Comparison of ENCODE assay signal across 21 cellular contexts in genomic region chr17:77509089-77509488, GRCh38.
DNase-seq lines count a peak whose midpoint lies in the region; ATAC-seq, FAIRE-seq and TF ChIP-seq lines count a peak whose summit lies in the region.
"Had no signal": no experiment of that assay in that cellular context is flagged by ENCODE, and none has a peak within 500 bp of the region (broad histone marks: within the 10 kb centered on the region; RNA-seq: fewer than 3 reads in every experiment).

No MANE protein-coding gene starts in this region.

- H3K79me2 ChIP-seq in HepG2 (ENCODE audit: insufficient read depth, low read length) (no peaks in the 10 kb centered on the region), astrocyte (ENCODE audit: insufficient read depth, low read length) (no peaks in the 10 kb centered on the region), H1 (ENCODE audit: control insufficient read depth in 1 of 2, insufficient read depth in 2 of 2, low read length in 2 of 2) (no peaks in the 10 kb centered on the region)

- no peak overlapping the region for H3K4ac ChIP-seq in H1 (replicated peaks; ENCODE audit: insufficient read length, low read depth, low read length)

- H3K4me1 Mint-ChIP-seq in astrocyte (ENCODE audit: low read depth, unreplicated experiment): peaks cover 5% of the 10 kb centered on the region
- H3K4me1 Mint-ChIP-seq: B cell had no signal

- no peaks in the 10 kb centered on the region for H3K27me3 Mint-ChIP-seq in astrocyte (ENCODE audit: low read depth, unreplicated experiment)
- H3K27me3 Mint-ChIP-seq: B cell; CD4-positive, alpha-beta T cell had no signal

- no peak overlapping the region for H3K27ac Mint-ChIP-seq in astrocyte (ENCODE audit: unreplicated experiment)
- H3K27ac Mint-ChIP-seq: B cell; CD4-positive, alpha-beta T cell; CD8-positive, alpha-beta T cell had no signal

- no peak overlapping the region for H3K14ac ChIP-seq in H1 (ENCODE audit: insufficient read length)

- CTCF ChIA-PET in HepG2 (lab: Yijun Ruan, JAX; ENCODE audit: low intra/inter-chr PET ratio, low total read pairs) (no interaction called here), H1 (lab: Charles Lee; ENCODE audit: partially characterized antibody) (interaction anchor here (1.0 kb wide), 1 partner anchor 32 kb away, joined by 3 read pairs; no protein-coding TSS in a partner anchor)

- WGBS in HepG2 (ENCODE audit: low lambda C conversion rate): 53% methylated on average over 2 of the region's 2 CpGs
- WGBS in right lobe of liver (ENCODE audit: insufficient coverage, low coverage, low lambda C conversion rate, missing lambda C conversion rate): 93% methylated on average over 2 of the region's 2 CpGs
- 91% methylated on average over 2 of the region's 2 CpGs; no CpG with 5 or more reads in 1 of the 2 experiments for WGBS in H1 (ENCODE audit: extremely low coverage in 1 of 2, insufficient coverage in 1 of 2, insufficient read length in 1 of 2, insufficient replicate concordance in 2 of 2, low coverage in 1 of 2, low lambda C conversion rate in 2 of 2, missing lambda C conversion rate in 1 of 2), 2 experiments

- TF ChIP-seq POLR2A in HepG2 (IDR thresholded peaks at IDR 0.05; ENCODE audit: insufficient read depth in 1 of 2, low read depth in 2 of 2, low read length in 2 of 2) (no peak), right lobe of liver (IDR thresholded peaks at IDR 0.05) (no peak), H1 (IDR thresholded peaks at IDR 0.05; ENCODE audit: control extremely low read depth in 1 of 2, low read depth in 2 of 2, low read length in 2 of 2) (no peak)

- no peak overlapping the region for H3K56ac ChIP-seq in H1 (replicated peaks; ENCODE audit: insufficient read length, low read depth, low read length)

- POLR2A ChIA-PET in HepG2 (lab: Yijun Ruan, JAX) (interaction anchor here (2.3 kb wide), 1 partner anchor 55 kb away, joined by 9 read pairs; no protein-coding TSS in a partner anchor), H1 (lab: Charles Lee; ENCODE audit: partially characterized antibody) (no interaction called here)

- H3K9ac ChIP-seq in HepG2 (ENCODE audit: insufficient read depth, low read depth, low read length): no peak overlapping the region
- no peak overlapping the region for H3K9ac ChIP-seq in astrocyte (ENCODE audit: low read length)
- no peak overlapping the region for H3K9ac ChIP-seq in H1 (replicated peaks in 1 of 4; ENCODE audit: extremely low read depth in 1 of 4, low read depth in 3 of 4, low read length in 3 of 4)
- H3K9ac ChIP-seq: BLaER1 treated with 17β-estradiol and CSF1 and Interleukin-3, amounts not matched to agents 10 nM and 100 nM had no signal

- no peak for TF ChIP-seq RAD21 in HepG2 (CRISPR knock-in tag; IDR thresholded peaks at IDR 0.05)
- TF ChIP-seq RAD21 in H1 (IDR thresholded peaks at IDR 0.05 in 1 of 2, conservative IDR thresholded peaks at IDR 0.05 in 1 of 2; ENCODE audit: low read depth in 2 of 2, low read length in 2 of 2): no peak

- H4K8ac ChIP-seq in H1 (ENCODE audit: extremely low read depth, insufficient read depth, low read length): no peak overlapping the region

- H3K27me3 ChIP-seq in HepG2 (ENCODE audit: control insufficient read depth in 1 of 2, insufficient read depth in 2 of 2, low read length in 2 of 2) (no peaks in the 10 kb centered on the region), right lobe of liver (no peaks in the 10 kb centered on the region), astrocyte (ENCODE audit: insufficient read depth, low read length) (no peaks in the 10 kb centered on the region), H1 (replicated peaks in 1 of 4; ENCODE audit: control insufficient read depth in 3 of 4, extremely low read depth in 1 of 4, insufficient read depth in 3 of 4, low read length in 3 of 4) (no peaks in the 10 kb centered on the region)
- H3K27me3 ChIP-seq: BLaER1 treated with 17β-estradiol and CSF1 and Interleukin-3, amounts not matched to agents 10 nM and 100 nM had no signal

- TF ChIP-seq CTCF in HepG2 (CRISPR knock-in tag; IDR thresholded peaks at IDR 0.05): no peak
- no peak for TF ChIP-seq CTCF in right lobe of liver (IDR thresholded peaks at IDR 0.05)
- TF ChIP-seq CTCF in astrocyte (IDR thresholded peaks at IDR 0.05; ENCODE audit: insufficient read depth, low read depth, low read length): no peak
- no peak for TF ChIP-seq CTCF in H1 (IDR thresholded peaks at IDR 0.05; ENCODE audit: control extremely low read depth in 1 of 3, insufficient read depth in 1 of 3, low read depth in 1 of 3, low read length in 3 of 3)

- H2BK20ac ChIP-seq in H1 (ENCODE audit: low read length): no peak overlapping the region

- BruUV-seq in HepG2 (replicated peaks; lab: Mats Ljungman, UMichigan): no TSS peak

- no peaks in the 10 kb centered on the region for H3K79me1 ChIP-seq in H1 (ENCODE audit: low read depth, low read length)

- H4K20me1 ChIP-seq in HepG2 (ENCODE audit: insufficient read depth, low read length): no peaks in the 10 kb centered on the region
- H4K20me1 ChIP-seq in astrocyte (ENCODE audit: insufficient read depth, low read length): no peaks in the 10 kb centered on the region
- H4K20me1 ChIP-seq in H1 (replicated peaks in 1 of 2; ENCODE audit: control insufficient read depth in 1 of 2, insufficient read depth in 2 of 2, low read length in 2 of 2): peaks cover 0 to 1% of the 10 kb centered on the region in 2 experiments
- H4K20me1 ChIP-seq: BLaER1 treated with 17β-estradiol and CSF1 and Interleukin-3, amounts not matched to agents 10 nM and 100 nM had no signal

- H3K4me3 ChIP-seq in HepG2 (replicated peaks in 1 of 3; ENCODE audit: insufficient read depth in 1 of 3, low read depth in 2 of 3, low read length in 3 of 3): no peak overlapping the region
- no peak overlapping the region for H3K4me3 ChIP-seq in right lobe of liver
- H3K4me3 ChIP-seq in astrocyte (ENCODE audit: insufficient read depth, low read depth, low read length): no peak overlapping the region
- H3K4me3 ChIP-seq in H1 (ENCODE audit: extremely low read depth in 1 of 4, insufficient read depth in 2 of 4, low read depth in 3 of 4, low read length in 4 of 4): no peak overlapping the region
- H3K4me3 ChIP-seq: A549; BLaER1 treated with 17β-estradiol and CSF1 and Interleukin-3, amounts not matched to agents 10 nM and 100 nM had no signal

- in situ Hi-C loops in HepG2 (cut with HindIII; ENCODE audit: extremely low pct_ligation_motif_present, low pct_unique_long_range_greater_than_20kb): no loop called here

- no peak overlapping the region for H3K18ac ChIP-seq in H1 (ENCODE audit: extremely low read depth, low read length)

- FAIRE-seq in HepG2 (lab: Jason Lieb, UNC): no peak
- peak; percentile 54 for FAIRE-seq in astrocyte (lab: Jason Lieb, UNC)
- FAIRE-seq in H1 (lab: Jason Lieb, UNC): no peak
- FAIRE-seq: D721Med, G401.6, GM19239 had no signal

- no peak overlapping the region for H4K5ac ChIP-seq in H1 (ENCODE audit: insufficient read length, low read depth, low read length)

- no peak overlapping the region for H3K4me3 Mint-ChIP-seq in astrocyte (ENCODE audit: unreplicated experiment)
- H3K4me3 Mint-ChIP-seq: B cell; CD4-positive, alpha-beta T cell; CD8-positive, alpha-beta T cell had no signal

- no peak overlapping the region for H3K27ac ChIP-seq in HepG2 (ENCODE audit: extremely low read length, insufficient read depth, low read length)
- no peak overlapping the region for H3K27ac ChIP-seq in right lobe of liver
- no peak overlapping the region for H3K27ac ChIP-seq in astrocyte (ENCODE audit: low read depth, low read length)
- H3K27ac ChIP-seq in H1 (ENCODE audit: low read depth, low read length): no peak overlapping the region
- H3K27ac ChIP-seq: 22Rv1; A549; BLaER1 treated with 17β-estradiol and CSF1 and Interleukin-3, amounts not matched to agents 10 nM and 100 nM; C4-2B had no signal

- no peak for TF ChIP-seq EP300 in HepG2 (IDR thresholded peaks at IDR 0.05; ENCODE audit: low read depth in 2 of 2, low read length in 2 of 2)
- no peak for TF ChIP-seq EP300 in HepG2 (CRISPR knock-in tag; IDR thresholded peaks at IDR 0.05; ENCODE audit: borderline replicate concordance)
- no peak for TF ChIP-seq EP300 in H1 (IDR thresholded peaks at IDR 0.05; ENCODE audit: borderline replicate concordance in 1 of 2, low read depth in 2 of 2, low read length in 2 of 2)

- intact Hi-C loops in HepG2 (cut with micrococcal nuclease; ENCODE audit: unreplicated experiment) (no loop called here), right lobe of liver (cut with DNase I) (no loop called here)

- no peak overlapping the region for H3K4me2 ChIP-seq in HepG2 (ENCODE audit: low read depth, low read length)
- no peak overlapping the region for H3K4me2 ChIP-seq in astrocyte (ENCODE audit: low read length)
- H3K4me2 ChIP-seq in H1 (ENCODE audit: insufficient read depth in 1 of 2, low read depth in 2 of 2, low read length in 2 of 2): no peak overlapping the region
- H3K4me2 ChIP-seq: BLaER1 treated with 17β-estradiol and CSF1 and Interleukin-3, amounts not matched to agents 10 nM and 100 nM had no signal

- peaks cover 67% of the 10 kb centered on the region for H3K4me1 ChIP-seq in HepG2 (ENCODE audit: insufficient read depth, low read length)
- no peaks in the 10 kb centered on the region for H3K4me1 ChIP-seq in right lobe of liver
- no peaks in the 10 kb centered on the region for H3K4me1 ChIP-seq in astrocyte (ENCODE audit: insufficient read depth, low read length)
- H3K4me1 ChIP-seq in H1 (replicated peaks in 1 of 4; ENCODE audit: control insufficient read depth in 3 of 4, insufficient read depth in 4 of 4, low read length in 3 of 4): peaks cover 0 to 4% (median 4%) of the 10 kb centered on the region in 4 experiments; a peak in 3 of 7 replicates
- H3K4me1 ChIP-seq: BLaER1 treated with 17β-estradiol and CSF1 and Interleukin-3, amounts not matched to agents 10 nM and 100 nM; Caco-2 had no signal

- H3K36me3 Mint-ChIP-seq in astrocyte (ENCODE audit: low read depth, unreplicated experiment): peaks cover under 1% of the 10 kb centered on the region

- no peaks in the 10 kb centered on the region for H3K36me3 ChIP-seq in HepG2 (replicated peaks in 1 of 2; ENCODE audit: control insufficient read depth in 1 of 2, insufficient read depth in 2 of 2, low read length in 2 of 2)
- no peaks in the 10 kb centered on the region for H3K36me3 ChIP-seq in right lobe of liver
- H3K36me3 ChIP-seq in astrocyte (ENCODE audit: insufficient read depth, low read length): no peaks in the 10 kb centered on the region
- H3K36me3 ChIP-seq in H1 (ENCODE audit: control insufficient read depth in 2 of 4, insufficient read depth in 4 of 4, low read length in 3 of 4): no peaks in the 10 kb centered on the region
- H3K36me3 ChIP-seq: BLaER1 treated with 17β-estradiol and CSF1 and Interleukin-3, amounts not matched to agents 10 nM and 100 nM had no signal

- DNase-seq in HepG2 (ENCODE audit: low spot score): no peak
- no peak for DNase-seq in right lobe of liver
- DNase-seq in astrocyte (ENCODE audit: low read depth): no peak
- DNase-seq in H1 (ENCODE audit: low read depth in 1 of 2, low spot score in 2 of 2): no peak
- no peak for DNase-seq in activated CD8-positive, alpha-beta memory T cell treated with anti-CD3 and anti-CD28 coated beads, Interleukin-2, amount 50 U/mL, for 4 hours
- DNase-seq: AML-193; Caco-2; Calu3; CD4-positive, alpha-beta T cell; CD8-positive, alpha-beta T cell; DMS79 treated with DMSO at 0.1 percent for 48 hours; GF-D8 had no signal

- no peak overlapping the region for H2BK15ac ChIP-seq in H1 (ENCODE audit: low read length)

- no peak overlapping the region for H2BK5ac ChIP-seq in H1 (ENCODE audit: low read depth, low read length)

- H3K23me2 ChIP-seq in H1 (ENCODE audit: low read depth, low read length): peaks cover 9% of the 10 kb centered on the region; the same call in 1 of the 2 replicates

- no peak overlapping the region for H2BK120ac ChIP-seq in H1 (replicated peaks; ENCODE audit: low read depth, low read length)

- no peak overlapping the region for H4K91ac ChIP-seq in H1 (replicated peaks; ENCODE audit: insufficient read length, low read length)

- ATAC-seq in HepG2: no peak
- ATAC-seq in right lobe of liver: no peak
- no peak for ATAC-seq in GM21515 (IDR thresholded peaks at IDR 0.05; ENCODE audit: unreplicated experiment)
- ATAC-seq: CD8-positive, alpha-beta T cell had no signal

- H3K23ac ChIP-seq in H1 (ENCODE audit: insufficient read length): no peak overlapping the region

- H2AFZ ChIP-seq in HepG2 (ENCODE audit: low read length) (no peak overlapping the region), astrocyte (ENCODE audit: low read depth, low read length) (no peak overlapping the region), H1 (ENCODE audit: low read length) (no peak overlapping the region)

- no peaks in the 10 kb centered on the region for H3K9me3 ChIP-seq in HepG2 (ENCODE audit: low read length)
- no peaks in the 10 kb centered on the region for H3K9me3 ChIP-seq in right lobe of liver
- peaks cover 3% of the 10 kb centered on the region for H3K9me3 ChIP-seq in astrocyte (ENCODE audit: insufficient read depth, low read depth, low read length)
- peaks cover 0 to 5% of the 10 kb centered on the region in 2 experiments; a peak in 1 of 4 replicates for H3K9me3 ChIP-seq in H1 (ENCODE audit: insufficient read depth in 2 of 2, low read depth in 1 of 2, low read length in 1 of 2)
- H3K9me3 ChIP-seq: Caco-2 had no signal

- no peak overlapping the region for H2BK12ac ChIP-seq in H1 (ENCODE audit: low read depth, low read length)

- H3K9me3 Mint-ChIP-seq in astrocyte (ENCODE audit: unreplicated experiment): peaks cover 9% of the 10 kb centered on the region
- H3K9me3 Mint-ChIP-seq: CD4-positive, alpha-beta T cell had no signal

- peak overlapping the region; percentile 98; the same call in 1 of the 2 replicates for H2AK5ac ChIP-seq in H1 (ENCODE audit: low read depth, low read length)
